Comparison of ENCODE assay signal across 8 cellular contexts in genomic region chr14:55129086-55129427, GRCh38. TPM values are rescaled to one million over a fixed set of nuclear protein-coding genes. Genes with fewer than 3 reads are reported as not detected.
A peak's percentile ranks its signal among the peaks of the same experiment; 100 is the strongest.
DNase-seq lines count a peak whose midpoint lies in the region; ATAC-seq and TF ChIP-seq lines count a peak whose summit lies in the region.

Gene LGALS3 (plus strand): TSS chr14:55129252. CDS start chr14:55137374, 8,122 bp downstream.

- peak within 1 kb of the TSS in 3 of 5 experiments; percentile 10 to 90 (median 81) for H3K27ac Mint-ChIP-seq in brain

- peaks cover 30% of the 10 kb centered on the region for H3K4me1 Mint-ChIP-seq in brain

- H3K36me3 ChIP-seq in skeletal muscle satellite cell (ENCODE audit: insufficient read depth, low read length) = peaks cover 4% of the 10 kb centered on the region

- ATAC-seq in GM19023 (IDR thresholded peaks at IDR 0.05; ENCODE audit: unreplicated experiment) (peak; percentile 67), HG03097 (IDR thresholded peaks at IDR 0.05; ENCODE audit: low FRiP score, unreplicated experiment) (peak; percentile 46), SK-N-SH treated with all-trans-retinoic acid at 6 μM for 48 hours (peak; percentile 80)

- peak within 1 kb of the TSS; percentile 83 for H3K4me2 ChIP-seq in skeletal muscle satellite cell (ENCODE audit: low read length)

- peak within 1 kb of the TSS; percentile 93 for H3K9ac ChIP-seq in skeletal muscle satellite cell (ENCODE audit: low read depth, low read length)

- H3K4me3 ChIP-seq in AG10803 (ENCODE audit: low read length) (peak within 1 kb of the TSS; percentile 71), iPS-18c (ENCODE audit: insufficient read depth, low read depth, low read length) (peak within 1 kb of the TSS; percentile 64), skeletal muscle satellite cell (ENCODE audit: low read length) (peak within 1 kb of the TSS; percentile 79)

- DNase-seq in AG10803 (ENCODE audit: low read depth) (peak; percentile 64), D341Med (ENCODE audit: low spot score) (no peak)

- H3K36me3 Mint-ChIP-seq in brain = no peaks in the 10 kb centered on the region

- peak within 1 kb of the TSS; percentile 77 to 87 (median 81) for H3K4me3 Mint-ChIP-seq in brain

- TF ChIP-seq CTCF in AG10803 (conservative IDR thresholded peaks at IDR 0.05; ENCODE audit: low read length) = no peak
- TF ChIP-seq CTCF in brain (conservative IDR thresholded peaks at IDR 0.05) = no peak

- peaks cover 44% of the 10 kb centered on the region for H3K4me1 ChIP-seq in skeletal muscle satellite cell (ENCODE audit: control insufficient read depth, insufficient read depth, low read length)

- no peaks in the 10 kb centered on the region for H3K27me3 ChIP-seq in skeletal muscle satellite cell (ENCODE audit: control insufficient read depth, insufficient read depth, low read length)

- H3K9me3 Mint-ChIP-seq in brain = peaks cover 0 to 3% (median 0%) of the 10 kb centered on the region in 5 experiments

- H3K27me3 Mint-ChIP-seq in brain = peaks cover 63% of the 10 kb centered on the region

- peaks cover 2% of the 10 kb centered on the region for H3K9me3 ChIP-seq in iPS-18c (ENCODE audit: control insufficient read depth, insufficient read depth, low read length)
- no peaks in the 10 kb centered on the region for H3K9me3 ChIP-seq in skeletal muscle satellite cell (replicated peaks; ENCODE audit: low read length)

TF ChIP-seq in SK-N-SH treated with all-trans-retinoic acid at 6 μM for 48 hours, 23 proteins besides CTCF, POLR2A, EP300 and RAD21:
- no peak for TF ChIP-seq ISL1 (CRISPR knock-in tag; IDR thresholded peaks at IDR 0.05)
- no peak for TF ChIP-seq RARB (CRISPR knock-in tag; IDR thresholded peaks at IDR 0.05)
- no peak for TF ChIP-seq ZC3H10 (CRISPR knock-in tag; IDR thresholded peaks at IDR 0.05)
- no peak for TF ChIP-seq POU6F1 (CRISPR knock-in tag; IDR thresholded peaks at IDR 0.05; ENCODE audit: borderline replicate concordance, low read depth)
- no peak for TF ChIP-seq ZNF70 (CRISPR knock-in tag; IDR thresholded peaks at IDR 0.05)
TF ChIP-seq in SK-N-SH treated with all-trans-retinoic acid at 6 μM for 48 hours: peak in this region for 0.

RNA-seq across cellular contexts. Expression of gene LGALS3, which starts in this region (rescaled TPM):
- 30.6 TPM for polyA plus RNA-seq in brain (ENCODE audit: insufficient read depth, low read depth, low replicate concordance)
- total RNA-seq in skeletal muscle satellite cell (2012; rRNA removed) = 183 and 304 TPM in 2 replicates
